Comparison of ENCODE assay signal across 22 cellular contexts in the genomic region with DNA sequence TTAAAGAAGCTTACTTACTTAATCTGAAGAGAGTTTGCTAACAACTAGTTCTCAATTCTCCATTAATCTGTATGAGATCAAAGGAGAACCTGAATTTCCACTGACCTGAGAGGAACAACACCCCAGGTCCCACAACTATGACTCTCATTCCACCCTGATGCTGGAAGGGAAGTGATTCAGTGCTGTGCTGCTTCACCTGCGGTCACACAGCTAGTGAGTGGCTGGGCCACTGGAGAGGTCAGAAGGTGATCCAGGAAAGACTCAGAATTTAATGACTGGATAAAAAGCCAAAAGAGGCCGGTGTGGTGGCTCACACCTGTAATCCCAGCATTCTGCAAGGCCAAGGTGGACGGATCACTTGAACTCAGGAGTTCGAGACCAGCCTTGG. TPM values are rescaled to one million over a fixed set of nuclear protein-coding genes. Genes with fewer than 3 reads are reported as not detected.
A peak's percentile ranks its signal among the peaks of the same experiment; 100 is the strongest.
DNase-seq lines count a peak whose midpoint lies in the region; ATAC-seq and TF ChIP-seq lines count a peak whose summit lies in the region.
"Had no signal": no experiment of that assay in that cellular context is flagged by ENCODE, and none has a peak within 500 bp of the region (broad histone marks: within the 10 kb centered on the region; RNA-seq: fewer than 3 reads in every experiment).

No MANE protein-coding gene starts in this region.

- H3K9me3 ChIP-seq in spleen: no peaks in the 10 kb centered on the region
- H3K9me3 ChIP-seq: colonic mucosa, HAP-1 had no signal

- H3K4me1 ChIP-seq in foreskin keratinocyte: no peaks in the 10 kb centered on the region
- H3K4me1 ChIP-seq in spleen: peaks cover 0 to 22% (median 0%) of the 10 kb centered on the region in 6 donors
- H3K4me1 ChIP-seq: colonic mucosa, parathyroid adenoma had no signal

- no TSS peak for BruUV-seq in Calu3 (replicated peaks; lab: Mats Ljungman, UMichigan)

- H3K4me3 ChIP-seq in spleen: no peak overlapping the region
- H3K4me3 ChIP-seq: colonic mucosa, HAP-1 had no signal

- no peak overlapping the region for H3K4me3 Mint-ChIP-seq in Calu3 (ENCODE audit: low read depth, unreplicated experiment)
- H3K4me3 Mint-ChIP-seq: activated CD8-positive, alpha-beta T cell treated with anti-CD3 and anti-CD28 coated beads for 36 hours; activated naive CD4-positive, alpha-beta T cell treated with anti-CD3 and anti-CD28 coated beads, Interleukin-2, amount 50 U/mL, for 24 hours; activated T-cell treated with anti-CD3 and anti-CD28 coated beads, Interleukin-2, amount 50 U/mL, for 4 hours; natural killer cell; T-helper 2 cell treated with Interferon-gamma antibody and Interleukin-4, amounts not matched to agents 5 μg/mL and 100 μg/mL, for 36 hours had no signal

- H3K4me1 Mint-ChIP-seq in Calu3 (ENCODE audit: low read depth, unreplicated experiment): peaks cover 30% of the 10 kb centered on the region
- H3K4me1 Mint-ChIP-seq: activated naive CD4-positive, alpha-beta T cell treated with anti-CD3 and anti-CD28 coated beads, Interleukin-2, amount 50 U/mL, for 24 hours; natural killer cell had no signal

- no peaks in the 10 kb centered on the region for H3K9me3 Mint-ChIP-seq in Calu3 (ENCODE audit: low read depth, unreplicated experiment)
- H3K9me3 Mint-ChIP-seq: activated CD8-positive, alpha-beta T cell treated with anti-CD3 and anti-CD28 coated beads for 36 hours; activated naive CD4-positive, alpha-beta T cell treated with anti-CD3 and anti-CD28 coated beads, Interleukin-2, amount 50 U/mL, for 24 hours; activated T-cell treated with anti-CD3 and anti-CD28 coated beads, Interleukin-2, amount 50 U/mL, for 4 hours; natural killer cell; T-helper 2 cell treated with Interferon-gamma antibody and Interleukin-4, amounts not matched to agents 5 μg/mL and 100 μg/mL, for 36 hours had no signal

- no peaks in the 10 kb centered on the region for H3K36me3 ChIP-seq in spleen
- H3K36me3 ChIP-seq: colonic mucosa, HAP-1 had no signal

- no peak overlapping the region for H3K27ac Mint-ChIP-seq in Calu3 (ENCODE audit: unreplicated experiment)
- H3K27ac Mint-ChIP-seq: activated CD8-positive, alpha-beta T cell treated with anti-CD3 and anti-CD28 coated beads for 36 hours; activated naive CD4-positive, alpha-beta T cell treated with anti-CD3 and anti-CD28 coated beads, Interleukin-2, amount 50 U/mL, for 24 hours; natural killer cell; T-helper 2 cell treated with Interferon-gamma antibody and Interleukin-4, amounts not matched to agents 5 μg/mL and 100 μg/mL, for 36 hours had no signal

- WGBS in spleen, 5 donors: 77 to 96% (median 83%) methylated on average over 4 of the region's 4 CpGs

- no peaks in the 10 kb centered on the region for H3K36me3 Mint-ChIP-seq in Calu3 (ENCODE audit: insufficient read depth, unreplicated experiment)
- H3K36me3 Mint-ChIP-seq: activated naive CD4-positive, alpha-beta T cell treated with anti-CD3 and anti-CD28 coated beads, Interleukin-2, amount 50 U/mL, for 24 hours; natural killer cell had no signal

- no peaks in the 10 kb centered on the region for H3K27me3 Mint-ChIP-seq in Calu3 (ENCODE audit: unreplicated experiment)
- H3K27me3 Mint-ChIP-seq: activated CD8-positive, alpha-beta T cell treated with anti-CD3 and anti-CD28 coated beads for 36 hours; activated naive CD4-positive, alpha-beta T cell treated with anti-CD3 and anti-CD28 coated beads, Interleukin-2, amount 50 U/mL, for 24 hours had no signal

- ATAC-seq in foreskin keratinocyte (peak; percentile 32), HG02840 (IDR thresholded peaks at IDR 0.05; ENCODE audit: low FRiP score, unreplicated experiment) (no peak), GM18498 (IDR thresholded peaks at IDR 0.05; ENCODE audit: unreplicated experiment) (no peak)
- ATAC-seq: activated CD8-positive, alpha-beta T cell treated with anti-CD3 and anti-CD28 coated beads for 36 hours; activated T-cell treated with anti-CD3 and anti-CD28 coated beads, Interleukin-2, amount 50 U/mL, for 4 hours; natural killer cell had no signal

- POLR2A ChIA-PET in RWPE1 (lab: Yijun Ruan, JAX; ENCODE audit: low non-redundant PET): no interaction called here
- POLR2A ChIA-PET in GM10248 (lab: Yijun Ruan, JAX): no interaction called here

- H3K27ac ChIP-seq in RWPE1 (no peak overlapping the region), foreskin keratinocyte (no peak overlapping the region), spleen (no peak overlapping the region)
- H3K27ac ChIP-seq: C4-2B, parathyroid adenoma had no signal

- TF ChIP-seq POLR2A in spleen (IDR thresholded peaks at IDR 0.05): no peak

- CTCF ChIA-PET in Calu3 (lab: Charles Lee) (no interaction called here), RWPE1 (lab: Yijun Ruan, JAX) (interaction anchor here (0.5 kb wide), 1 partner anchor 22 kb away, joined by 3 read pairs; no protein-coding TSS in a partner anchor), GM10248 (lab: Yijun Ruan, JAX) (no interaction called here)

- H3K27me3 ChIP-seq in foreskin keratinocyte (no peaks in the 10 kb centered on the region), spleen (replicated peaks in 1 of 7) (no peaks in the 10 kb centered on the region)
- H3K27me3 ChIP-seq: colonic mucosa had no signal

- DNase-seq in Calu3 (peak; percentile 24), RWPE1 (ENCODE audit: low spot score) (peak; percentile 30), foreskin keratinocyte (peak in 1 of 2 donors; percentile 40), renal cortical epithelial cell (ENCODE audit: low read depth) (peak; percentile 74), spleen (no peak), GM10248 (ENCODE audit: extremely low spot score) (no peak)
- DNase-seq: ACHN; activated CD8-positive, alpha-beta T cell treated with anti-CD3 and anti-CD28 coated beads for 36 hours; activated T-cell treated with anti-CD3 and anti-CD28 coated beads, Interleukin-2, amount 50 U/mL, for 4 hours; colonic mucosa; natural killer cell; NCI-H1694 treated with DMSO at 0.1 percent for 48 hours; NCI-H748 treated with DMSO at 0.1 percent for 48 hours; small intestine; stimulated activated CD4-positive, alpha-beta T cell treated with anti-CD3 and anti-CD28 coated beads, Interleukin-4, amount 100 ng/mL, for 4 hours had no signal

- intact Hi-C loops in Calu3 (cut with micrococcal nuclease; ENCODE audit: unreplicated experiment) (no loop called here), spleen (cut with DNase I; ENCODE audit: low total_unique reads) (no loop called here)

- TF ChIP-seq CTCF in Calu3 (IDR thresholded peaks at IDR 0.05; ENCODE audit: unreplicated experiment) (no peak), RWPE1 (conservative IDR thresholded peaks at IDR 0.05; ENCODE audit: low read depth) (no peak), foreskin keratinocyte (conservative IDR thresholded peaks at IDR 0.05) (no peak), spleen (IDR thresholded peaks at IDR 0.05 in 8 of 11, conservative IDR thresholded peaks at IDR 0.05 in 3 of 11) (no peak), GM10248 (IDR thresholded peaks at IDR 0.05; ENCODE audit: control extremely low read depth, extremely low read depth, low read depth, missing control alignments) (no peak)

RNA-seq across cellular contexts. Expression of gene SORBS1, which starts 23.6 kb away (rescaled TPM):
- 2.8 and 4.0 TPM in 2 replicates for total RNA-seq in Calu3 (2022)
- total RNA-seq in foreskin keratinocyte: 0.71 and 0.74 TPM in 2 replicates
- 0.17 and 0.22 TPM in 2 replicates for polyA plus RNA-seq in foreskin keratinocyte
- 4.3 and 9.8 TPM in 2 replicates for total RNA-seq in renal cortical epithelial cell
- total RNA-seq in spleen: 10 to 100 TPM; 14.0 to 30.8 (median 23.0) TPM
- polyA plus RNA-seq in spleen: 1 to 10 TPM; 2.8 to 9.5 (median 3.1) TPM

Comparison
In these comparisons a context has a peak if more than half of its experiments do, and no peak if none do; other contexts are left out.
1. DNase-seq: peak in Calu3 (single experiment), RWPE1 (single experiment) and renal cortical epithelial cell (single experiment); none in spleen (single experiment) and GM10248 (single experiment).